ENCODE assay signal across 24 cellular contexts in the genomic region with DNA sequence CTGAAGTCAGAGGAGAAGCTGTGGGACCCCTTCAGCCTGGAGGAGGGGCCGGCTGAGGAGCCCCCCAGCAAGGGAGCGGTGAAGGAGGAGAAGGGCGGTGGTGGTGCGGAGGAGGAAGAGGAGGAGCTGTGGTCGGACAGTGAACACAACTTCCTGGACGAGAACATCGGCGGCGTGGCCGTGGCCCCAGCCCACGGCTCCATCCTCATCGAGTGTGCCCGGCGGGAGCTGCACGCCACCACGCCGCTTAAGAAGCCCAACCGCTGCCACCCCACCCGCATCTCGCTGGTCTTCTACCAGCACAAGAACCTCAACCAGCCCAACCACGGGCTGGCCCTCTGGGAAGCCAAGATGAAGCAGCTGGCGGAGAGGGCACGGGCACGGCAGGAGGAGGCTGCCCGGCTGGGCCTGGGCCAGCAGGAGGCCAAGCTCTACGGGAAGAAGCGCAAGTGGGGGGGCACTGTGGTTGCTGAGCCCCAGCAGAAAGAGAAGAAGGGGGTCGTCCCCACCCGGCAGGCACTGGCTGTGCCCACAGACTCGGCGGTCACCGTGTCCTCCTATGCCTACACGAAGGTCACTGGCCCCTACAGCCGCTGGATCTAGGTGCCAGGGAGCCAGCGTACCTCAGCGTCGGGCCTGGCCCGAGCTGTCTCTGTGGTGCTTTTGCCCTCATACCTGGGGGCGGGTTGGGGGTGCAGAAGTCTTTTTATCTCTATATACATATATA.
"Had no signal": no experiment of that assay in that cellular context is flagged by ENCODE, and none has a peak within 500 bp of the region (broad histone marks: within the 10 kb centered on the region; RNA-seq: fewer than 3 reads in every experiment).

No MANE protein-coding gene starts in this region.

- H3K27ac Mint-ChIP-seq: nephron progenitor cell had no signal

- H3K27me3 Mint-ChIP-seq: effector memory CD8-positive, alpha-beta T cell; naive thymus-derived CD8-positive, alpha-beta T cell had no signal

- ATAC-seq: effector memory CD8-positive, alpha-beta T cell; esophagus mucosa; gastrocnemius medialis; left ventricle myocardium superior; lower lobe of right lung; naive thymus-derived CD8-positive, alpha-beta T cell; pancreas; stimulated activated naive CD8-positive, alpha-beta T cell treated with anti-CD3 and anti-CD28 coated beads, Interleukin-15, Interleukin-2, amounts not matched to agents 100 U/mL and 50 U/mL, for 24 hours had no signal

- H3K9me3 ChIP-seq: gastrocnemius medialis, lower lobe of right lung, pancreas, testis, tibial artery, upper lobe of left lung had no signal

- H3K4me3 ChIP-seq: coronary artery, gastrocnemius medialis, lower lobe of right lung, pancreas, smooth muscle cell, testis, tibial artery, upper lobe of left lung had no signal

- FAIRE-seq: keratinocyte, pancreas had no signal

- H3K27me3 ChIP-seq: gastrocnemius medialis, pancreas, testis, tibial artery, upper lobe of left lung had no signal

- H3K4me3 Mint-ChIP-seq: effector memory CD8-positive, alpha-beta T cell; naive thymus-derived CD8-positive, alpha-beta T cell; nephron progenitor cell; stimulated activated effector memory CD8-positive, alpha-beta T cell treated with anti-CD3 and anti-CD28 coated beads, Interleukin-12 subunit alpha, Interleukin-12 subunit beta, amount 100 ng/mL, for 72 hours had no signal

- DNase-seq: effector memory CD8-positive, alpha-beta T cell; foreskin fibroblast; gastrocnemius medialis; left ventricle myocardium superior; lower lobe of right lung; naive thymus-derived CD8-positive, alpha-beta T cell; nephron progenitor cell; occipital lobe; retina; stimulated activated CD4-positive, alpha-beta T cell treated with anti-CD3 and anti-CD28 coated beads, Interleukin-12 subunit alpha, Interleukin-12 subunit beta, amount 100 ng/mL, for 4 hours; stimulated activated CD4-positive, alpha-beta T cell treated with anti-CD3 and anti-CD28 coated beads, Interleukin-1b, Interleukin-23, amount 100 ng/mL, for 48 hours; stimulated activated CD4-positive, alpha-beta T cell treated with anti-CD3 and anti-CD28 coated beads, Interleukin-4, amount 100 ng/mL, for 1 hour; stimulated activated naive CD8-positive, alpha-beta T cell treated with anti-CD3 and anti-CD28 coated beads, Interleukin-15, Interleukin-2, amounts not matched to agents 100 U/mL and 50 U/mL, for 24 hours; substantia nigra; testis; tibial artery had no signal

- H3K4me1 ChIP-seq: gastrocnemius medialis, pancreas, testis, tibial artery had no signal

- H3K4me1 Mint-ChIP-seq: stimulated activated effector memory CD8-positive, alpha-beta T cell treated with anti-CD3 and anti-CD28 coated beads, Interleukin-12 subunit alpha, Interleukin-12 subunit beta, amount 100 ng/mL, for 72 hours had no signal

- H3K9me3 Mint-ChIP-seq: effector memory CD8-positive, alpha-beta T cell; naive thymus-derived CD8-positive, alpha-beta T cell; nephron progenitor cell; stimulated activated effector memory CD8-positive, alpha-beta T cell treated with anti-CD3 and anti-CD28 coated beads, Interleukin-12 subunit alpha, Interleukin-12 subunit beta, amount 100 ng/mL, for 72 hours had no signal

- H3K4me2 ChIP-seq: smooth muscle cell had no signal

- H3K27ac ChIP-seq: coronary artery, epithelial cell of prostate, gastrocnemius medialis, pancreas, testis, tibial artery had no signal
